In genomic region chr1:36306210-36306901, GRCh38 we compare ENCODE assay signal across 8 cellular contexts. TPM values are rescaled to one million over a fixed set of nuclear protein-coding genes. Genes with fewer than 3 reads are reported as not detected.
DNase-seq lines count a peak whose midpoint lies in the region; ATAC-seq and TF ChIP-seq lines count a peak whose summit lies in the region.

Gene SH3D21 (plus strand): TSS chr1:36306368. CDS start chr1:36306421, 53 bp downstream.

- H3K4me1 Mint-ChIP-seq in activated T-helper 1 cell treated with anti-CD3 and anti-CD28 coated beads, Interleukin-12 subunit alpha, Interleukin-12 subunit beta, Interleukin-2, Interleukin-4 antibody, amounts not matched to agents 30 ng/mL and 10 ng/mL and 1 ng/mL, durations not matched to agents 14 hours and 24 hours and 36 hours (ENCODE audit: low read depth): peaks cover 39% of the 10 kb centered on the region
- peaks cover 3% of the 10 kb centered on the region for H3K4me1 Mint-ChIP-seq in glutamatergic neuron (ENCODE audit: low read depth, unreplicated experiment)

- in situ Hi-C loops in ACHN (cut with HindIII; ENCODE audit: low pct_ligation_motif_present, low pct_unique_long_range_greater_than_20kb, low sequenced_read_pairs): no loop called here

- peaks cover 0 to 63% of the 10 kb centered on the region in 2 donors for H3K36me3 ChIP-seq in psoas muscle (ENCODE audit: insufficient read depth in 1 of 2, low read depth in 1 of 2)

- TF ChIP-seq CTCF in glutamatergic neuron (IDR thresholded peaks at IDR 0.05; ENCODE audit: partially characterized antibody, unreplicated experiment) (no peak), psoas muscle (IDR thresholded peaks at IDR 0.05) (no peak)

- no peaks in the 10 kb centered on the region for H3K9me3 Mint-ChIP-seq in activated T-helper 1 cell treated with anti-CD3 and anti-CD28 coated beads, Interleukin-12 subunit alpha, Interleukin-12 subunit beta, Interleukin-2, Interleukin-4 antibody, amounts not matched to agents 30 ng/mL and 10 ng/mL and 1 ng/mL, durations not matched to agents 14 hours and 24 hours and 36 hours
- H3K9me3 Mint-ChIP-seq in glutamatergic neuron (ENCODE audit: unreplicated experiment): peaks cover 3% of the 10 kb centered on the region

- 3 to 5% (median 4%) methylated on average over 45 to 65 of the region's 65 CpGs for WGBS in psoas muscle, 3 donors

- peak within 1 kb of the TSS; percentile 79 for H3K27ac ChIP-seq in psoas muscle

- H3K36me3 Mint-ChIP-seq in activated T-helper 1 cell treated with anti-CD3 and anti-CD28 coated beads, Interleukin-12 subunit alpha, Interleukin-12 subunit beta, Interleukin-2, Interleukin-4 antibody, amounts not matched to agents 30 ng/mL and 10 ng/mL and 1 ng/mL, durations not matched to agents 14 hours and 24 hours and 36 hours (ENCODE audit: low read depth): peaks cover 27% of the 10 kb centered on the region
- H3K36me3 Mint-ChIP-seq in glutamatergic neuron (ENCODE audit: unreplicated experiment): peaks cover 3% of the 10 kb centered on the region

- DNase-seq in ACHN: peak; percentile 67
- DNase-seq in NCI-H226: peak; percentile 59
- peak; percentile 26 for DNase-seq in activated T-helper 1 cell treated with anti-CD3 and anti-CD28 coated beads, Interleukin-12 subunit alpha, Interleukin-12 subunit beta, Interleukin-2, Interleukin-4 antibody, amounts not matched to agents 30 ng/mL and 10 ng/mL and 1 ng/mL, durations not matched to agents 14 hours and 24 hours and 36 hours (ENCODE audit: low spot score)
- DNase-seq in glutamatergic neuron: peak; percentile 53
- DNase-seq in psoas muscle: peak; percentile 49 to 73
- no peak for DNase-seq in medulla oblongata (ENCODE audit: extremely low spot score)

- peak within 1 kb of the TSS; percentile 73 for H3K4me3 ChIP-seq in psoas muscle

- H3K27ac Mint-ChIP-seq in activated T-helper 1 cell treated with anti-CD3 and anti-CD28 coated beads, Interleukin-12 subunit alpha, Interleukin-12 subunit beta, Interleukin-2, Interleukin-4 antibody, amounts not matched to agents 30 ng/mL and 10 ng/mL and 1 ng/mL, durations not matched to agents 14 hours and 24 hours and 36 hours: peak within 1 kb of the TSS; percentile 89
- peak within 1 kb of the TSS; percentile 76 for H3K27ac Mint-ChIP-seq in glutamatergic neuron (ENCODE audit: unreplicated experiment)

- no peaks in the 10 kb centered on the region for H3K9me3 ChIP-seq in psoas muscle

- ATAC-seq in GM18505 (IDR thresholded peaks at IDR 0.05; ENCODE audit: unreplicated experiment) (peak; percentile 33), HG02970 (IDR thresholded peaks at IDR 0.05; ENCODE audit: low FRiP score, unreplicated experiment) (peak; percentile 31), psoas muscle (peak; percentile 57 to 72 (median 68))

- intact Hi-C loops in activated T-helper 1 cell treated with anti-CD3 and anti-CD28 coated beads, Interleukin-12 subunit alpha, Interleukin-12 subunit beta, Interleukin-2, Interleukin-4 antibody, amounts not matched to agents 30 ng/mL and 10 ng/mL and 1 ng/mL, durations not matched to agents 14 hours and 24 hours and 36 hours (cut with micrococcal nuclease): loop anchor here (1.0 kb wide), 2 partner anchors 25 to 80 kb away; no protein-coding TSS in a partner anchor
- intact Hi-C loops in psoas muscle (cut with DNase I): loop anchor here in 1 of 2 donors (5.0 kb wide), 1 partner anchor 116 kb away; no protein-coding TSS in a partner anchor

- H3K27me3 ChIP-seq in psoas muscle (ENCODE audit: insufficient read depth in 3 of 3, low read length in 2 of 3): no peaks in the 10 kb centered on the region

- H3K4me1 ChIP-seq in psoas muscle: peaks cover 8% of the 10 kb centered on the region

- TF ChIP-seq POLR2A in GM18505 (IDR thresholded peaks at IDR 0.05; ENCODE audit: borderline replicate concordance, extremely low read depth, insufficient read depth, insufficient read length): peak; percentile 26

- peak within 1 kb of the TSS; percentile 97 for H3K4me3 Mint-ChIP-seq in activated T-helper 1 cell treated with anti-CD3 and anti-CD28 coated beads, Interleukin-12 subunit alpha, Interleukin-12 subunit beta, Interleukin-2, Interleukin-4 antibody, amounts not matched to agents 30 ng/mL and 10 ng/mL and 1 ng/mL, durations not matched to agents 14 hours and 24 hours and 36 hours
- peak within 1 kb of the TSS; percentile 98 for H3K4me3 Mint-ChIP-seq in glutamatergic neuron (ENCODE audit: unreplicated experiment)

- H3K27me3 Mint-ChIP-seq in activated T-helper 1 cell treated with anti-CD3 and anti-CD28 coated beads, Interleukin-12 subunit alpha, Interleukin-12 subunit beta, Interleukin-2, Interleukin-4 antibody, amounts not matched to agents 30 ng/mL and 10 ng/mL and 1 ng/mL, durations not matched to agents 14 hours and 24 hours and 36 hours (ENCODE audit: insufficient read depth): no peaks in the 10 kb centered on the region
- peaks cover 2% of the 10 kb centered on the region for H3K27me3 Mint-ChIP-seq in glutamatergic neuron (ENCODE audit: unreplicated experiment)

RNA-seq across cellular contexts. Expression of gene SH3D21, which starts in this region (rescaled TPM):
- total RNA-seq in activated T-helper 1 cell treated with anti-CD3 and anti-CD28 coated beads, Interleukin-12 subunit alpha, Interleukin-12 subunit beta, Interleukin-2, Interleukin-4 antibody, amounts not matched to agents 30 ng/mL and 10 ng/mL and 1 ng/mL, durations not matched to agents 14 hours and 24 hours and 36 hours: 7.5 and 8.3 TPM in 2 replicates
- total RNA-seq in glutamatergic neuron (ENCODE audit: unreplicated experiment): 11.8 TPM
- total RNA-seq in psoas muscle: 1 to 10 TPM in 1 of 4 donors, under 1 TPM in 3; 0.69 to 1.1 (median 0.96) TPM
- under 1 TPM; 0.36 to 0.88 (median 0.37) TPM for polyA plus RNA-seq in psoas muscle
